In genomic region chr6:143694560-143694959, GRCh38 we compare ENCODE assay signal across 17 cellular contexts. TPM values are rescaled to one million over a fixed set of nuclear protein-coding genes. Genes with fewer than 3 reads are reported as not detected.
A peak's percentile ranks its signal among the peaks of the same experiment; 100 is the strongest.
DNase-seq lines count a peak whose midpoint lies in the region; ATAC-seq and TF ChIP-seq lines count a peak whose summit lies in the region.
"Had no signal": no experiment of that assay in that cellular context is flagged by ENCODE, and none has a peak within 500 bp of the region (broad histone marks: within the 10 kb centered on the region; RNA-seq: fewer than 3 reads in every experiment).

No MANE protein-coding gene starts in this region.

- DNase-seq in stimulated activated CD4-positive, alpha-beta T cell treated with anti-CD3 and anti-CD28 coated beads, Interleukin-15, amount 100 ng/mL, for 24 hours = peak; percentile 7
- DNase-seq in stimulated activated CD4-positive, alpha-beta T cell treated with anti-CD3 and anti-CD28 coated beads, Interleukin-12 subunit alpha, Interleukin-12 subunit beta, amount 100 ng/mL, for 4 hours = no peak
- DNase-seq in NCI-H69 (lab: John Stamatoyannopoulos, UW) (peak; percentile 75), thoracic aorta (ENCODE audit: low spot score) (no peak), LoVo (ENCODE audit: low spot score) (no peak), NCI-H446 treated with DMSO at 0.1 percent for 48 hours (lab: John Stamatoyannopoulos, UW) (no peak)
- DNase-seq: BE2C; effector CD8-positive, alpha-beta T cell; kidney glomerular epithelial cell; NCI-H187 treated with DMSO at 0.1 percent for 48 hours; NCI-H774; psoas muscle; SJCRH30 had no signal

- no peaks in the 10 kb centered on the region for H3K9me3 ChIP-seq in thoracic aorta
- H3K9me3 ChIP-seq: BE2C, psoas muscle, SJCRH30 had no signal

- peaks cover 54 to 95% of the 10 kb centered on the region in 2 donors for H3K4me1 ChIP-seq in thoracic aorta (ENCODE audit: control insufficient read depth in 1 of 2, low read depth in 2 of 2)
- H3K4me1 ChIP-seq: BE2C had no signal

- H3K27ac ChIP-seq in thoracic aorta = peak overlapping the region; percentile 84 to 91
- H3K27ac ChIP-seq: KMS-11, SJCRH30 had no signal

- no peaks in the 10 kb centered on the region for H3K36me3 ChIP-seq in thoracic aorta
- H3K36me3 ChIP-seq: BE2C, SJCRH30 had no signal

- H3K27me3 ChIP-seq in thoracic aorta (replicated peaks; ENCODE audit: insufficient read depth) = no peaks in the 10 kb centered on the region
- H3K27me3 ChIP-seq: BE2C, SJCRH30 had no signal

- H3K4me3 ChIP-seq in thoracic aorta = no peak overlapping the region
- H3K4me3 ChIP-seq: psoas muscle, SJCRH30 had no signal

- TF ChIP-seq CTCF in thoracic aorta (IDR thresholded peaks at IDR 0.05) = no peak

- ATAC-seq in esophagus mucosa (peak; percentile 73), thoracic aorta (ENCODE audit: insufficient number of reproducible peaks, low FRiP score, low read depth) (no peak), GM19023 (IDR thresholded peaks at IDR 0.05; ENCODE audit: unreplicated experiment) (no peak)
- ATAC-seq: psoas muscle; stimulated activated memory B cell treated with anti-CD40 and anti-IgM and Interleukin-4, amounts not matched to agents 10 μg/mL and 1 μg/mL and 100 μg/mL, for 72 hours had no signal

RNA-seq across cellular contexts. Expression of gene PHACTR2, which starts 16.8 kb away (rescaled TPM):
- total RNA-seq in esophagus mucosa (34.8 TPM), thoracic aorta (10 to 100 TPM; 68.5 to 87.7 TPM)

Comparison
In these comparisons a context has a peak if more than half of its experiments do, and no peak if none do; other contexts are left out.
1. DNase-seq: peak in stimulated activated CD4-positive, alpha-beta T cell treated with anti-CD3 and anti-CD28 coated beads, Interleukin-15, amount 100 ng/mL, for 24 hours (single experiment) and NCI-H69 (single experiment); none in stimulated activated CD4-positive, alpha-beta T cell treated with anti-CD3 and anti-CD28 coated beads, Interleukin-12 subunit alpha, Interleukin-12 subunit beta, amount 100 ng/mL, for 4 hours (single experiment), thoracic aorta (single experiment), LoVo (single experiment) and NCI-H446 treated with DMSO at 0.1 percent for 48 hours (single experiment).